ENCODE assay signal across 14 cellular contexts in genomic region chr2:96924775-96925747, GRCh38. TPM values are rescaled to one million over a fixed set of nuclear protein-coding genes. Genes with fewer than 3 reads are reported as not detected.
DNase-seq lines count a peak whose midpoint lies in the region; ATAC-seq and TF ChIP-seq lines count a peak whose summit lies in the region.
"Had no signal": no experiment of that assay in that cellular context is flagged by ENCODE, and none has a peak within 500 bp of the region (broad histone marks: within the 10 kb centered on the region; RNA-seq: fewer than 3 reads in every experiment).

No MANE protein-coding gene starts in this region.

- intact Hi-C loops in natural killer cell (cut with micrococcal nuclease): no loop called here

- 80% methylated on average over 20 of the region's 20 CpGs for WGBS in thymus
- WGBS in H9 (ENCODE audit: extremely low coverage, insufficient read length, low lambda C conversion rate): no CpG with 5 or more reads among the region's 20 CpGs

- H4K8ac ChIP-seq in H9 (replicated peaks; ENCODE audit: insufficient read length, low read depth, low read length): no peak overlapping the region

- H2BK5ac ChIP-seq in H9 (ENCODE audit: insufficient read length, low read length): no peak overlapping the region

- TF ChIP-seq CTCF in natural killer cell (IDR thresholded peaks at IDR 0.05): no peak
- TF ChIP-seq CTCF in H9 (conservative IDR thresholded peaks at IDR 0.05): no peak

- no peak overlapping the region for H2AFZ ChIP-seq in H9 (ENCODE audit: low read length)

- no peak overlapping the region for H3K18ac ChIP-seq in H9 (ENCODE audit: insufficient read length, low read depth, low read length)

- H3K79me1 ChIP-seq in H9 (ENCODE audit: insufficient read depth, low read depth, low read length, poor library complexity, severe bottlenecking): no peaks in the 10 kb centered on the region

- H3K4me2 ChIP-seq in H9 (ENCODE audit: insufficient read depth, insufficient read length, low read length): no peak overlapping the region

- H3K27ac Mint-ChIP-seq in activated naive CD4-positive, alpha-beta T cell treated with anti-CD3 and anti-CD28 coated beads, Interleukin-2, amount 50 U/mL, for 72 hours: peak overlapping the region; percentile 84 to 86
- H3K27ac Mint-ChIP-seq in natural killer cell: peak overlapping the region; percentile 86 to 91
- H3K27ac Mint-ChIP-seq in H9: peak overlapping the region in 1 of 3 experiments; percentile 7; a peak in 1 of 7 replicates
- H3K27ac Mint-ChIP-seq: activated B cell treated with CpG ODN at 0.5 μM for 24 hours had no signal

- no peak overlapping the region for H3K4ac ChIP-seq in H9 (ENCODE audit: low read depth, low read length)

- no peaks in the 10 kb centered on the region for H4K20me1 ChIP-seq in H9 (ENCODE audit: control insufficient read depth, insufficient read depth, insufficient read length)

- H3K4me3 Mint-ChIP-seq in natural killer cell: peak overlapping the region; percentile 81
- H3K4me3 Mint-ChIP-seq in H9: no peak overlapping the region
- H3K4me3 Mint-ChIP-seq: activated B cell treated with CpG ODN at 0.5 μM for 24 hours had no signal

- no peak overlapping the region for H2BK15ac ChIP-seq in H9 (ENCODE audit: low read depth, low read length)

- no peak overlapping the region for H3K14ac ChIP-seq in H9 (ENCODE audit: insufficient read depth, low read length)

- peaks cover 0 to 3% of the 10 kb centered on the region in 2 donors for H3K27me3 Mint-ChIP-seq in natural killer cell (ENCODE audit: low read depth in 2 of 2)
- peaks cover 23% of the 10 kb centered on the region for H3K27me3 Mint-ChIP-seq in H9 (ENCODE audit: low read depth)

- H3K23ac ChIP-seq in H9 (ENCODE audit: insufficient read length, low read depth, low read length): no peak overlapping the region

- peak overlapping the region; percentile 2 for H3K4me3 ChIP-seq in thymus (ENCODE audit: low read length)

- peak overlapping the region; percentile 56 for H3K27ac ChIP-seq in thymus (ENCODE audit: low read depth)
- no peak overlapping the region for H3K27ac ChIP-seq in H9 (ENCODE audit: insufficient read length, low read depth, low read length)

- no peak overlapping the region for H2AK5ac ChIP-seq in H9 (ENCODE audit: insufficient read length, low read length)

- H2BK120ac ChIP-seq in H9 (ENCODE audit: low read depth, low read length, poor library complexity, severe bottlenecking): no peak overlapping the region

- H2BK12ac ChIP-seq in H9 (ENCODE audit: insufficient read length, low read depth, low read length): no peak overlapping the region

- no peaks in the 10 kb centered on the region for H3K79me2 ChIP-seq in H9 (ENCODE audit: insufficient read depth, low read length)

- no peaks in the 10 kb centered on the region for H3K9me3 Mint-ChIP-seq in activated naive CD4-positive, alpha-beta T cell treated with anti-CD3 and anti-CD28 coated beads, Interleukin-2, amount 50 U/mL, for 72 hours
- H3K9me3 Mint-ChIP-seq in natural killer cell: no peaks in the 10 kb centered on the region
- no peaks in the 10 kb centered on the region; a peak in 1 of 5 replicates for H3K9me3 Mint-ChIP-seq in H9
- H3K9me3 Mint-ChIP-seq: activated B cell treated with CpG ODN at 0.5 μM for 24 hours had no signal

- H3T11ph ChIP-seq in H9 (ENCODE audit: low read length): no peak overlapping the region

- peak; percentile 64 to 74 for ATAC-seq in activated naive CD4-positive, alpha-beta T cell treated with anti-CD3 and anti-CD28 coated beads, Interleukin-2, amount 50 U/mL, for 72 hours
- peak; percentile 49 to 63 (median 52) for ATAC-seq in natural killer cell
- no peak for ATAC-seq in HG03460 (IDR thresholded peaks at IDR 0.05; ENCODE audit: unreplicated experiment)
- ATAC-seq: HepG2, Panc1 had no signal

- no peaks in the 10 kb centered on the region for H3K36me3 Mint-ChIP-seq in activated naive CD4-positive, alpha-beta T cell treated with anti-CD3 and anti-CD28 coated beads, Interleukin-2, amount 50 U/mL, for 72 hours
- H3K36me3 Mint-ChIP-seq in natural killer cell: no peaks in the 10 kb centered on the region
- no peaks in the 10 kb centered on the region; a peak in 1 of 7 replicates for H3K36me3 Mint-ChIP-seq in H9 (ENCODE audit: insufficient read depth in 1 of 3, low read depth in 3 of 3)

- no peak overlapping the region for H3K9ac ChIP-seq in H9 (ENCODE audit: extremely low read depth, insufficient read length, low read length)

- H2BK20ac ChIP-seq in H9 (ENCODE audit: low read depth, low read length, poor library complexity, severe bottlenecking): no peak overlapping the region

- DNase-seq in activated gamma-delta T cell treated with Interleukin-2 at 50 U/mL for 16 hours (peak; percentile 26), activated gamma-delta T cell (lab: John Stamatoyannopoulos, UW) (no peak), natural killer cell (peak; percentile 26), HPDE6-E6E7 (ENCODE audit: extremely low spot score) (no peak), H9 (no peak)
- DNase-seq in activated naive CD4-positive, alpha-beta T cell treated with anti-CD3 and anti-CD28 coated beads, Interleukin-2, amount 50 U/mL, for 72 hours (ENCODE audit: low spot score in 2 of 2): peak in 1 of 2 donors; percentile 22
- DNase-seq: ACHN, activated B cell treated with CpG ODN at 0.5 μM for 24 hours, kidney, NCI-H2081 had no signal

- H3K4me1 Mint-ChIP-seq in natural killer cell (peaks cover 16 to 35% of the 10 kb centered on the region in 2 donors), H9 (peaks cover 26 to 49% of the 10 kb centered on the region in 2 experiments)

- no peaks in the 10 kb centered on the region for H3K23me2 ChIP-seq in H9 (ENCODE audit: insufficient read length, low read depth, low read length, poor library complexity, severe bottlenecking)

- no peak overlapping the region for H4K91ac ChIP-seq in H9 (ENCODE audit: insufficient read length, low read depth, low read length)

- H3K36me3 ChIP-seq in thymus (ENCODE audit: control insufficient read depth, insufficient read depth): no peaks in the 10 kb centered on the region

- H3K4me1 ChIP-seq in thymus (ENCODE audit: control insufficient read depth, insufficient read depth, low read length) (no peaks in the 10 kb centered on the region), H9 (ENCODE audit: insufficient read depth, low read length) (no peaks in the 10 kb centered on the region; the same call in 1 of the 2 replicates)

- H3K27me3 ChIP-seq in thymus (ENCODE audit: control insufficient read depth, insufficient read depth): no peaks in the 10 kb centered on the region
- H3K27me3 ChIP-seq in H9 (ENCODE audit: insufficient read depth, low read length): no peaks in the 10 kb centered on the region

- no peak overlapping the region for H3K56ac ChIP-seq in H9 (ENCODE audit: insufficient read length, low read depth, low read length)

- no peak overlapping the region for H4K5ac ChIP-seq in H9 (ENCODE audit: insufficient read length, low read depth, low read length)

- H3K9me3 ChIP-seq in thymus (ENCODE audit: control insufficient read depth) (no peaks in the 10 kb centered on the region), H9 (ENCODE audit: control insufficient read depth, low read depth, low read length) (no peaks in the 10 kb centered on the region)

RNA-seq across cellular contexts. Expression of gene SEMA4C, which starts 55.2 kb away (rescaled TPM):
- 10 to 100 TPM in 1 of 2 donors, 1 to 10 TPM in 1; 6.8 to 10.8 TPM for total RNA-seq in activated naive CD4-positive, alpha-beta T cell treated with anti-CD3 and anti-CD28 coated beads, Interleukin-2, amount 50 U/mL, for 72 hours
- 10 to 100 TPM; 51.8 to 78.1 (median 65.8) TPM for total RNA-seq in natural killer cell
- polyA plus RNA-seq in thymus: 14.1 TPM
- total RNA-seq in H9 (2021): 81.6 and 87.2 TPM in 2 replicates

Comparison
In these comparisons a context has a peak if more than half of its experiments do, and no peak if none do; other contexts are left out.
1. DNase-seq: peak in activated gamma-delta T cell treated with Interleukin-2 at 50 U/mL for 16 hours (single experiment) and natural killer cell (single experiment); none in activated gamma-delta T cell (single experiment), HPDE6-E6E7 (single experiment) and H9 (single experiment).